ENCODE assay signal across 30 cellular contexts in the genomic region with DNA sequence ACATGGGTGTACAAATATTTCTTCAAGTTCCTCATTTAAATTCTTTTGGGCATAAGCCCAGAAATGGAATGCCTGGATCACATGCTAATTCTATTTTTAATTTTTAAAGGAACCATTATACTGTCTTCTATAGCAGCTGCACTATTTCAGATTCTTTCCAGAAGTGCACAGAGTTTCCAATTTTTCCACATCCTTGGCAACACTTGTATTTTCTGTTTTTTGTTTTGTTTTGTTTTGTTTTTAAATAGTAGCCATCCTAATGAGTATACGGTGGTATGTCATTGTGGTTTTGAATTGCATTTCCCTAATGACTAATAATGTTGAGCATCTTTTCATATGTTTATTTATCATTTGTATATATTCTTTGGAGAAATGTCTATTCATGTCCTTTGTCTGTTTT.
"Had no signal": no experiment of that assay in that cellular context is flagged by ENCODE, and none has a peak within 500 bp of the region (broad histone marks: within the 10 kb centered on the region; RNA-seq: fewer than 3 reads in every experiment).

No MANE protein-coding gene starts in this region.

- H3K27me3 Mint-ChIP-seq: stimulated activated memory B cell treated with anti-CD40 and anti-IgM and Interleukin-4, amounts not matched to agents 10 μg/mL and 1 μg/mL and 100 μg/mL, for 72 hours; stimulated activated naive CD8-positive, alpha-beta T cell treated with anti-CD3 and anti-CD28 coated beads, Interleukin-15, amount 100 ng/mL, for 72 hours; T-helper 17 cell; type B pancreatic cell had no signal

- H3K4me3 Mint-ChIP-seq: activated B cell treated with CpG ODN at 0.5 μM for 24 hours; activated CD8-positive, alpha-beta T cell treated with anti-CD3 and anti-CD28 coated beads for 36 hours; activated naive CD4-positive, alpha-beta T cell treated with anti-CD3 and anti-CD28 coated beads, Interleukin-2, amount 50 U/mL, for 24 hours; central memory CD8-positive, alpha-beta T cell; nephron progenitor cell; stimulated activated memory B cell treated with anti-CD40 and anti-IgM and Interleukin-4, amounts not matched to agents 10 μg/mL and 1 μg/mL and 100 μg/mL, for 72 hours; stimulated activated naive CD8-positive, alpha-beta T cell treated with anti-CD3 and anti-CD28 coated beads, Interleukin-15, amount 100 ng/mL, for 72 hours; T-helper 17 cell; type B pancreatic cell had no signal

- H3K9me3 ChIP-seq: uterus had no signal

- DNase-seq: activated B cell treated with CpG ODN at 0.5 μM for 24 hours; activated CD4-positive, alpha-beta T cell treated with anti-CD3 and anti-CD28 coated beads, Interleukin-2, amount 50 U/mL, for 1 hour; activated CD8-positive, alpha-beta T cell treated with anti-CD3 and anti-CD28 coated beads for 36 hours; activated T-cell treated with anti-CD3 and anti-CD28 coated beads, Interleukin-2, amount 50 U/mL, for 48 hours; dermis blood vessel endothelial cell; effector CD4-positive, alpha-beta T cell; esophagus squamous epithelium; gastrocnemius medialis; glutamatergic neuron; left lung; mucosa of descending colon; nephron progenitor cell; right lobe of liver; stimulated activated CD4-positive, alpha-beta T cell treated with anti-CD3 and anti-CD28 coated beads, Interleukin-4, amount 100 ng/mL, for 24 hours; stimulated activated naive CD8-positive, alpha-beta T cell treated with anti-CD3 and anti-CD28 coated beads, Interleukin-15, amount 100 ng/mL, for 72 hours; substantia nigra; T-helper 17 cell; uterus had no signal

- H3K4me1 ChIP-seq: breast epithelium, gastrocnemius medialis, left lung, right lobe of liver, uterus had no signal

- ATAC-seq: activated CD8-positive, alpha-beta T cell treated with anti-CD3 and anti-CD28 coated beads for 36 hours; gastrocnemius medialis; left lung; mucosa of descending colon; right lobe of liver; stimulated activated memory B cell treated with anti-CD40 and anti-IgM and Interleukin-4, amounts not matched to agents 10 μg/mL and 1 μg/mL and 100 μg/mL, for 72 hours; stimulated activated naive CD8-positive, alpha-beta T cell treated with anti-CD3 and anti-CD28 coated beads, Interleukin-15, amount 100 ng/mL, for 72 hours; T-helper 17 cell had no signal

- H3K36me3 Mint-ChIP-seq: type B pancreatic cell had no signal

- H3K27ac Mint-ChIP-seq: activated B cell treated with CpG ODN at 0.5 μM for 24 hours; activated CD8-positive, alpha-beta T cell treated with anti-CD3 and anti-CD28 coated beads for 36 hours; activated naive CD4-positive, alpha-beta T cell treated with anti-CD3 and anti-CD28 coated beads, Interleukin-2, amount 50 U/mL, for 24 hours; activated T-helper 2 cell treated with anti-CD3 and anti-CD28 coated beads, Interferon-gamma antibody, Interleukin-2, Interleukin-4, amounts not matched to agents 10 μg/mL and 5 μg/mL and 100 μg/mL, durations not matched to agents 14 hours and 24 hours and 36 hours; nephron progenitor cell; stimulated activated memory B cell treated with anti-CD40 and anti-IgM and Interleukin-4, amounts not matched to agents 10 μg/mL and 1 μg/mL and 100 μg/mL, for 72 hours; stimulated activated naive CD8-positive, alpha-beta T cell treated with anti-CD3 and anti-CD28 coated beads, Interleukin-15, amount 100 ng/mL, for 72 hours; T-helper 17 cell; type B pancreatic cell had no signal

- FAIRE-seq: endometrium, islet of Langerhans had no signal

- H3K4me3 ChIP-seq: breast epithelium, esophagus squamous epithelium, gastrocnemius medialis, left lung, lung, mucosa of descending colon, right lobe of liver, skin epidermis, uterus had no signal

- H3K27ac ChIP-seq: breast epithelium, epithelial cell of prostate, esophagus squamous epithelium, gastrocnemius medialis, left lung, neutrophil, right lobe of liver, uterus had no signal

- H3K27me3 ChIP-seq: breast epithelium, esophagus squamous epithelium, gastrocnemius medialis, left lung, neutrophil, right lobe of liver, uterus had no signal

- H3K4me1 Mint-ChIP-seq: activated B cell treated with CpG ODN at 0.5 μM for 24 hours; activated naive CD4-positive, alpha-beta T cell treated with anti-CD3 and anti-CD28 coated beads, Interleukin-2, amount 50 U/mL, for 24 hours; central memory CD8-positive, alpha-beta T cell; nephron progenitor cell; stimulated activated memory B cell treated with anti-CD40 and anti-IgM and Interleukin-4, amounts not matched to agents 10 μg/mL and 1 μg/mL and 100 μg/mL, for 72 hours; T-helper 17 cell had no signal

- H3K36me3 ChIP-seq: breast epithelium, esophagus squamous epithelium, gastrocnemius medialis, left lung, neutrophil, right lobe of liver, uterus had no signal
